Comparison of ENCODE assay signal across 1 cellular context in the genomic region with DNA sequence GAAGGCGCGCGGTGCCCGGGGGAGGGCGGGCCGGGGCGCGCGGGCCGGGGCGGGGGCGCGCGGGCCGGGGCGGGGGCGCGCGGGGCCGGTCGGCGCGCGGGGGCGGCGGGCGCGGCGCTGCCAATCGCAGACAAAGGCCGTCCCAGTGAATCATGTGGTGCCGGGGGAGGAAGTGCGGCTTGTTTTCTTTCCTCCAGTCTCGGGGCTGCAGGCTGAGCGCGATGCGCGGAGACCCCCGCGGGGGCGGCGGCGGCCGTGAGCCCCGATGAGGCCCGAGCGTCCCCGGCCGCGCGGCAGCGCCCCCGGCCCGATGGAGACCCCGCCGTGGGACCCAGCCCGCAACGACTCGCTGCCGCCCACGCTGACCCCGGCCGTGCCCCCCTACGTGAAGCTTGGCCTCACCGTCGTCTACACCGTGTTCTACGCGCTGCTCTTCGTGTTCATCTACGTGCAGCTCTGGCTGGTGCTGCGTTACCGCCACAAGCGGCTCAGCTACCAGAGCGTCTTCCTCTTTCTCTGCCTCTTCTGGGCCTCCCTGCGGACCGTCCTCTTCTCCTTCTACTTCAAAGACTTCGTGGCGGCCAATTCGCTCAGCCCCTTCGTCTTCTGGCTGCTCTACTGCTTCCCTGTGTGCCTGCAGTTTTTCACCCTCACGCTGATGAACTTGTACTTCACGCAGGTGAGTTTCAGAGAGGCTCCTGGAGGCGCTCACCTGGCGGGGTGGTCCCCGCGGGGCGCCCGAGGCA.
TF ChIP-seq lines count a peak whose summit lies in the region.

A gene with protein sequence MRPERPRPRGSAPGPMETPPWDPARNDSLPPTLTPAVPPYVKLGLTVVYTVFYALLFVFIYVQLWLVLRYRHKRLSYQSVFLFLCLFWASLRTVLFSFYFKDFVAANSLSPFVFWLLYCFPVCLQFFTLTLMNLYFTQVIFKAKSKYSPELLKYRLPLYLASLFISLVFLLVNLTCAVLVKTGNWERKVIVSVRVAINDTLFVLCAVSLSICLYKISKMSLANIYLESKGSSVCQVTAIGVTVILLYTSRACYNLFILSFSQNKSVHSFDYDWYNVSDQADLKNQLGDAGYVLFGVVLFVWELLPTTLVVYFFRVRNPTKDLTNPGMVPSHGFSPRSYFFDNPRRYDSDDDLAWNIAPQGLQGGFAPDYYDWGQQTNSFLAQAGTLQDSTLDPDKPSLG (plus strand): TSS at position 182 of the 746 bp plus-strand sequence. CDS start 84 bp downstream, at position 266.

TF ChIP-seq in SK-N-SH, 30 proteins besides CTCF, POLR2A, EP300 and RAD21 (continued from another document):
- TF ChIP-seq, protein P1, sequence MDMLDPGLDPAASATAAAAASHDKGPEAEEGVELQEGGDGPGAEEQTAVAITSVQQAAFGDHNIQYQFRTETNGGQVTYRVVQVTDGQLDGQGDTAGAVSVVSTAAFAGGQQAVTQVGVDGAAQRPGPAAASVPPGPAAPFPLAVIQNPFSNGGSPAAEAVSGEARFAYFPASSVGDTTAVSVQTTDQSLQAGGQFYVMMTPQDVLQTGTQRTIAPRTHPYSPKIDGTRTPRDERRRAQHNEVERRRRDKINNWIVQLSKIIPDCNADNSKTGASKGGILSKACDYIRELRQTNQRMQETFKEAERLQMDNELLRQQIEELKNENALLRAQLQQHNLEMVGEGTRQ (IDR thresholded peaks at IDR 0.05; ENCODE audit: borderline replicate concordance, low read depth, low read length): no peak
- no peak for TF ChIP-seq FOXJ3 (CRISPR knock-in tag; IDR thresholded peaks at IDR 0.05)
- TF ChIP-seq RFX5 (IDR thresholded peaks at IDR 0.05; ENCODE audit: low read length): 0 out of 2 replicates have a peak, but pooled peaks have one; percentile 29
